In genomic region chr1:194176212-194176611, GRCh38 we compare ENCODE assay signal across 19 cellular contexts.
DNase-seq lines count a peak whose midpoint lies in the region; ATAC-seq lines count a peak whose summit lies in the region.
"Had no signal": no experiment of that assay in that cellular context is flagged by ENCODE, and none has a peak within 500 bp of the region (broad histone marks: within the 10 kb centered on the region; RNA-seq: fewer than 3 reads in every experiment).

No MANE protein-coding gene starts in this region.

- H2AK5ac ChIP-seq in neuronal stem cell (ENCODE audit: low read depth, low read length) = no peak overlapping the region

- H3K4me3 ChIP-seq in NT2/D1 (ENCODE audit: insufficient read length, low read depth) (no peak overlapping the region), iPS-20b (ENCODE audit: low read length) (peak overlapping the region; percentile 28; the same call in 1 of the 2 replicates), neuronal stem cell (ENCODE audit: low read length in 2 of 2) (no peak overlapping the region)

- no peak overlapping the region for H3K23ac ChIP-seq in neuronal stem cell (ENCODE audit: low read depth, low read length, poor library complexity)

- H2AFZ ChIP-seq in neuronal stem cell (ENCODE audit: low read length) = peak overlapping the region; percentile 39

- H3K36me3 ChIP-seq in NT2/D1 (ENCODE audit: insufficient read depth, insufficient read length, low read length) (no peaks in the 10 kb centered on the region), iPS-20b (ENCODE audit: insufficient read depth, low read depth, low read length) (no peaks in the 10 kb centered on the region), neuronal stem cell (replicated peaks in 1 of 2; ENCODE audit: control insufficient read depth in 2 of 2, insufficient read depth in 2 of 2, low read length in 2 of 2) (no peaks in the 10 kb centered on the region)

- no peak overlapping the region for H3K18ac ChIP-seq in neuronal stem cell (ENCODE audit: low read length)

- H2BK15ac ChIP-seq in neuronal stem cell (ENCODE audit: low read length) = no peak overlapping the region

- no CpG with 5 or more reads among the region's 2 CpGs for WGBS in neuronal stem cell (ENCODE audit: extremely low coverage in 2 of 2, insufficient read length in 2 of 2, insufficient replicate concordance in 1 of 2), 2 donors

- 0 out of 2 replicates have a peak, but pooled peaks cover under 1% of the 10 kb centered on the region for H3K9me3 ChIP-seq in NT2/D1 (ENCODE audit: insufficient read depth, low read length)
- no peaks in the 10 kb centered on the region for H3K9me3 ChIP-seq in iPS-20b (ENCODE audit: insufficient read depth, low read depth, low read length)
- H3K9me3 ChIP-seq in neuronal stem cell (replicated peaks in 1 of 2; ENCODE audit: control insufficient read depth in 2 of 2, insufficient read depth in 1 of 2, low read depth in 1 of 2, low read length in 2 of 2) = peaks cover 0 to under 1% of the 10 kb centered on the region in 2 donors

- no peak overlapping the region for H4K91ac ChIP-seq in neuronal stem cell (ENCODE audit: low read depth, low read length, poor library complexity)

- H3K4ac ChIP-seq in neuronal stem cell (ENCODE audit: low read length) = no peak overlapping the region

- H3K27ac ChIP-seq in iPS-20b (ENCODE audit: low read length) = peak overlapping the region; percentile 54
- H3K27ac ChIP-seq in neuronal stem cell (replicated peaks; ENCODE audit: low read length) = peak overlapping the region; percentile 89

- H3K79me1 ChIP-seq in neuronal stem cell (ENCODE audit: low read depth, low read length) = no peaks in the 10 kb centered on the region

- no peak overlapping the region for H2BK12ac ChIP-seq in neuronal stem cell (ENCODE audit: low read length)

- H2BK120ac ChIP-seq in neuronal stem cell (ENCODE audit: low read depth, low read length) = no peak overlapping the region

- DNase-seq in EH (ENCODE audit: low read depth) (peak; percentile 9), NT2/D1 (ENCODE audit: low read depth, low spot score) (peak; percentile 47), neuronal stem cell (ENCODE audit: low spot score) (peak; percentile 33), SHP77 (lab: John Stamatoyannopoulos, UW) (no peak), RKO (ENCODE audit: low spot score) (no peak)
- DNase-seq: DMS53, EL, GF-D8, GOT3, KBM-7, NCI-H1092, NCI-H1436, NCI-H1930, NCI-H226, NCI-H510A treated with DMSO at 0.1 percent for 48 hours, NCI-H774 had no signal

- H4K8ac ChIP-seq in neuronal stem cell (ENCODE audit: low read depth, low read length) = no peak overlapping the region

- H3K14ac ChIP-seq in neuronal stem cell (ENCODE audit: low read length) = no peak overlapping the region

- no peak overlapping the region for H3K9ac ChIP-seq in NT2/D1 (ENCODE audit: insufficient read length, low read depth)
- no peak overlapping the region for H3K9ac ChIP-seq in iPS-20b (ENCODE audit: low read depth, low read length)
- no peak overlapping the region for H3K9ac ChIP-seq in neuronal stem cell (ENCODE audit: low read depth, low read length, poor library complexity)

- H3K4me1 ChIP-seq in NT2/D1 (ENCODE audit: insufficient read depth, insufficient read length) = no peaks in the 10 kb centered on the region
- H3K4me1 ChIP-seq in iPS-20b (ENCODE audit: insufficient read depth, low read length) = peaks cover 30% of the 10 kb centered on the region
- peaks cover 0 to 4% of the 10 kb centered on the region in 2 donors for H3K4me1 ChIP-seq in neuronal stem cell (ENCODE audit: control insufficient read depth in 2 of 2, insufficient read depth in 1 of 2, low read depth in 1 of 2, low read length in 2 of 2)

- no peaks in the 10 kb centered on the region for H3K27me3 ChIP-seq in NT2/D1 (ENCODE audit: insufficient read depth, insufficient read length)
- H3K27me3 ChIP-seq in iPS-20b (ENCODE audit: insufficient read depth, low read length) = no peaks in the 10 kb centered on the region
- no peaks in the 10 kb centered on the region for H3K27me3 ChIP-seq in neuronal stem cell (ENCODE audit: control insufficient read depth in 3 of 3, insufficient read depth in 3 of 3, low read depth in 1 of 3, low read length in 3 of 3)

- ATAC-seq in esophagus mucosa = no peak
- ATAC-seq: Right ventricle myocardium inferior had no signal

- no peak overlapping the region for H3K4me2 ChIP-seq in neuronal stem cell (ENCODE audit: insufficient read depth, low read length, poor library complexity, severe bottlenecking)

- H2BK5ac ChIP-seq in neuronal stem cell (ENCODE audit: low read length) = no peak overlapping the region

Comparison
In these comparisons a context has a peak if more than half of its experiments do, and no peak if none do; other contexts are left out.
1. DNase-seq: peak in EH (single experiment), NT2/D1 (single experiment) and neuronal stem cell (single experiment); none in SHP77 (0 of 2) and RKO (single experiment).